16 cellular contexts compared by ENCODE assay signal in the genomic region with DNA sequence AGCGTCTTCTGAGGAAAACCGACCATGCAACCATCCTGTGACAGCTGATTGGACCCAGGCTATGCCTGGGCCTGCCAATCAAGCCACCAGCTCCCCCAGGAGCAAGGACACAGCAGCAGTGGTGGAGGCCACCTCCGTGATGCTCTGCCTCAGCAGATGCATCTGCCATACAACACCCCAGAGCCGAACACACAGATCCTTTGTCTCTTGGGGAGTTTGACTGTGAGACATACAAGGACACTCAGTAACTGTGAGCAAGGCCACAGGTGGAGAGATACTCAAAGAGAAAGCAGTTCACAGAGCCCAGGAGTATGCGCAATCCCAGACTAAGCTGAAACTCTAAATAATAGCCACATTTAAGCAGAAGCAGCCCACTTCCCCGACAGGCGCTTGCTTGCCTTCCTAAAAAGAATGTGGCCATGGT. TPM values are rescaled to one million over a fixed set of nuclear protein-coding genes. Genes with fewer than 3 reads are reported as not detected.
A peak's percentile ranks its signal among the peaks of the same experiment; 100 is the strongest.
DNase-seq lines count a peak whose midpoint lies in the region; ATAC-seq, FAIRE-seq and TF ChIP-seq lines count a peak whose summit lies in the region.
"Had no signal": no experiment of that assay in that cellular context is flagged by ENCODE, and none has a peak within 500 bp of the region (broad histone marks: within the 10 kb centered on the region; RNA-seq: fewer than 3 reads in every experiment).

No MANE protein-coding gene starts in this region.

- H3K4me1 ChIP-seq in GM23338 (ENCODE audit: insufficient read depth) (no peaks in the 10 kb centered on the region), GM12878 (ENCODE audit: control insufficient read depth, insufficient read depth, low read length) (peaks cover 3% of the 10 kb centered on the region; the same call in 1 of the 2 replicates), neutrophil (ENCODE audit: control insufficient read depth in 1 of 2, insufficient read depth in 1 of 2, low read depth in 1 of 2, low read length in 1 of 2) (peaks cover 39 to 41% of the 10 kb centered on the region in 2 experiments)

- H3K27me3 ChIP-seq in GM23338 (ENCODE audit: insufficient read depth) (no peaks in the 10 kb centered on the region), GM12878 (replicated peaks in 1 of 2; ENCODE audit: control insufficient read depth in 2 of 2, insufficient read depth in 2 of 2, low read length in 1 of 2) (no peaks in the 10 kb centered on the region), neutrophil (no peaks in the 10 kb centered on the region)
- H3K27me3 ChIP-seq: SJSA1 had no signal

- no peak overlapping the region for H3K4me2 ChIP-seq in GM23338
- H3K4me2 ChIP-seq in GM12878 (ENCODE audit: control insufficient read depth, insufficient read depth): no peak overlapping the region

- H3K27ac ChIP-seq in GM23338 (ENCODE audit: low read depth): no peak overlapping the region
- no peak overlapping the region for H3K27ac ChIP-seq in GM12878 (ENCODE audit: control insufficient read depth, insufficient read depth)
- peak overlapping the region; percentile 59 for H3K27ac ChIP-seq in neutrophil
- H3K27ac ChIP-seq: SJSA1 had no signal

- DNase-seq in CD1c-positive myeloid dendritic cell (ENCODE audit: extremely low spot score) (peak; percentile 30), GM23338 (ENCODE audit: low spot score) (no peak), GM12878 (ENCODE audit: low read depth, low spot score) (no peak), left ventricle myocardium superior (no peak), T-cell (no peak), D341Med (ENCODE audit: low spot score) (no peak)
- no peak for DNase-seq in activated CD4-positive, alpha-beta memory T cell treated with anti-CD3 and anti-CD28 coated beads, Interleukin-2, amount 10 ng/mL, durations not matched to agents 7 days and 5 days
- DNase-seq: CD4-positive, CD25-positive, alpha-beta regulatory T cell; DMS79 treated with DMSO at 0.1 percent for 48 hours; NCI-H1105 treated with DMSO at 0.1 percent for 48 hours; NCI-H1694 treated with DMSO at 0.1 percent for 48 hours; NCI-H446; NCI-H69; NK-92 treated with Interleukin-12 subunit alpha and Interleukin-12 subunit beta, amount 100 ng/mL, for 24 hours had no signal

- 94% methylated on average over 7 of the region's 7 CpGs for WGBS in GM12878 (ENCODE audit: insufficient coverage, insufficient replicate concordance, low lambda C conversion rate, missing lambda C conversion rate)

- intact Hi-C loops in GM12878 (cut with micrococcal nuclease; ENCODE audit: unreplicated experiment): no loop called here
- intact Hi-C loops in left ventricle myocardium superior (cut with micrococcal nuclease): no loop called here

- SMC1A ChIA-PET in GM12878 (lab: Charles Lee; ENCODE audit: uncharacterized antibody, unreplicated experiment): interaction anchor here (1.5 kb wide), 1 partner anchor 22 kb away, joined by 5 read pairs; no protein-coding TSS in a partner anchor

- no peak overlapping the region for H3K4me3 Mint-ChIP-seq in GM23338
- H3K4me3 Mint-ChIP-seq in T-cell: no peak overlapping the region
- no peak overlapping the region for H3K4me3 Mint-ChIP-seq in activated CD4-positive, alpha-beta memory T cell treated with anti-CD3 and anti-CD28 coated beads, Interleukin-2, amount 10 ng/mL, durations not matched to agents 7 days and 5 days
- H3K4me3 Mint-ChIP-seq: CD4-positive, CD25-positive, alpha-beta regulatory T cell had no signal

- in situ Hi-C loops in GM12878 (cut with MboI): no loop called here

- H3K36me3 ChIP-seq in GM23338 (ENCODE audit: insufficient read depth): no peaks in the 10 kb centered on the region
- no peaks in the 10 kb centered on the region for H3K36me3 ChIP-seq in GM12878 (ENCODE audit: control insufficient read depth in 2 of 2, insufficient read depth in 2 of 2, low read length in 1 of 2)
- H3K36me3 ChIP-seq in neutrophil: no peaks in the 10 kb centered on the region
- H3K36me3 ChIP-seq: SJSA1 had no signal

- ATAC-seq in GM23338 (no peak), GM12878 (no peak), left ventricle myocardium superior (no peak), T-cell (replicated peaks in 1 of 4) (no peak)

- H3F3A ChIP-seq in GM23338 (replicated peaks; ENCODE audit: low read depth): no peaks in the 10 kb centered on the region

- FAIRE-seq in GM12878 (lab: Jason Lieb, UNC): no peak

- TF ChIP-seq CTCF in GM23338 (conservative IDR thresholded peaks at IDR 0.05; ENCODE audit: low read depth in 2 of 2): no peak
- TF ChIP-seq CTCF in GM12878 (IDR thresholded peaks at IDR 0.05 in 2 of 3, conservative IDR thresholded peaks at IDR 0.05 in 1 of 3; ENCODE audit: control insufficient read depth in 2 of 3, extremely low read depth in 1 of 3, insufficient read depth in 1 of 3, low read depth in 3 of 3, low read length in 3 of 3): no peak
- no peak for TF ChIP-seq CTCF in neutrophil (IDR thresholded peaks at IDR 0.05)

- H3K4me1 Mint-ChIP-seq in GM23338 (peaks cover 2% of the 10 kb centered on the region; the same call in 2 of the 3 replicates), T-cell (no peaks in the 10 kb centered on the region)
- H3K4me1 Mint-ChIP-seq in activated CD4-positive, alpha-beta memory T cell treated with anti-CD3 and anti-CD28 coated beads, Interleukin-2, amount 10 ng/mL, durations not matched to agents 7 days and 5 days: peaks cover 4% of the 10 kb centered on the region
- H3K4me1 Mint-ChIP-seq: CD4-positive, CD25-positive, alpha-beta regulatory T cell had no signal

- H3K27ac Mint-ChIP-seq in GM23338 (no peak overlapping the region; the same call in 1 of the 2 replicates), T-cell (no peak overlapping the region)
- H3K27ac Mint-ChIP-seq in activated CD4-positive, alpha-beta memory T cell treated with anti-CD3 and anti-CD28 coated beads, Interleukin-2, amount 10 ng/mL, durations not matched to agents 7 days and 5 days: no peak overlapping the region

- BruUV-seq in GM12878 (replicated peaks; lab: Mats Ljungman, UMichigan): no TSS peak

- TF ChIP-seq POLR2A in GM12878 (IDR thresholded peaks at IDR 0.05; ENCODE audit: low read depth, low read length): no peak

- H2AFZ ChIP-seq in GM23338 (peak overlapping the region; percentile 86; the same call in 1 of the 2 replicates), GM12878 (ENCODE audit: control insufficient read depth, low read depth, low read length) (no peak overlapping the region)

- no peaks in the 10 kb centered on the region for H3K27me3 Mint-ChIP-seq in GM23338 (ENCODE audit: insufficient read depth, low read depth, poor library complexity)
- H3K27me3 Mint-ChIP-seq in T-cell: peaks cover 0 to 6% of the 10 kb centered on the region in 2 donors
- peaks cover 3% of the 10 kb centered on the region for H3K27me3 Mint-ChIP-seq in activated CD4-positive, alpha-beta memory T cell treated with anti-CD3 and anti-CD28 coated beads, Interleukin-2, amount 10 ng/mL, durations not matched to agents 7 days and 5 days

- TF ChIP-seq RAD21 in GM12878 (IDR thresholded peaks at IDR 0.05; ENCODE audit: insufficient read depth, low read depth, low read length): no peak

- H4K20me1 ChIP-seq in GM23338 (replicated peaks; ENCODE audit: insufficient read depth): no peaks in the 10 kb centered on the region
- H4K20me1 ChIP-seq in GM12878 (ENCODE audit: control insufficient read depth, insufficient read depth): no peaks in the 10 kb centered on the region

- RAD21 ChIA-PET in GM12878 (lab: Charles Lee; ENCODE audit: unreplicated experiment): no interaction called here

- H3K9me3 Mint-ChIP-seq in GM23338 (no peaks in the 10 kb centered on the region), T-cell (no peaks in the 10 kb centered on the region)
- no peaks in the 10 kb centered on the region for H3K9me3 Mint-ChIP-seq in activated CD4-positive, alpha-beta memory T cell treated with anti-CD3 and anti-CD28 coated beads, Interleukin-2, amount 10 ng/mL, durations not matched to agents 7 days and 5 days

- H3K79me2 ChIP-seq in GM23338 (replicated peaks; ENCODE audit: insufficient read depth) (no peaks in the 10 kb centered on the region), GM12878 (ENCODE audit: control insufficient read depth, insufficient read depth, low read length) (no peaks in the 10 kb centered on the region)

- H3K9me2 ChIP-seq in GM23338 (ENCODE audit: insufficient read depth): 0 out of 2 replicates have a peak, but pooled peaks cover 6% of the 10 kb centered on the region

- no peaks in the 10 kb centered on the region for H3K36me3 Mint-ChIP-seq in GM23338 (ENCODE audit: low read depth)
- H3K36me3 Mint-ChIP-seq in T-cell: no peaks in the 10 kb centered on the region
- H3K36me3 Mint-ChIP-seq in activated CD4-positive, alpha-beta memory T cell treated with anti-CD3 and anti-CD28 coated beads, Interleukin-2, amount 10 ng/mL, durations not matched to agents 7 days and 5 days (ENCODE audit: low read depth): no peaks in the 10 kb centered on the region
- H3K36me3 Mint-ChIP-seq: CD4-positive, CD25-positive, alpha-beta regulatory T cell had no signal

- no peak overlapping the region for H3K9ac ChIP-seq in GM12878 (ENCODE audit: control insufficient read depth, insufficient read depth, low read length)

- POLR2A ChIA-PET in GM12878 (lab: Charles Lee): no interaction called here
- POLR2A ChIA-PET in T-cell (lab: Charles Lee): no interaction called here
- POLR2A ChIA-PET in activated CD4-positive, alpha-beta memory T cell treated with anti-CD3 and anti-CD28 coated beads, Interleukin-2, amount 10 ng/mL, durations not matched to agents 7 days and 5 days (lab: Charles Lee): no interaction called here

- CTCF ChIA-PET in GM12878 (lab: Yijun Ruan, JAX) (interaction anchor here (1.1 to 1.2 kb wide), 2 partner anchors 9 to 36 kb away, joined by 3 to 4 read pairs; no protein-coding TSS in a partner anchor), T-cell (lab: Charles Lee) (no interaction called here)
- CTCF ChIA-PET in activated CD4-positive, alpha-beta memory T cell treated with anti-CD3 and anti-CD28 coated beads, Interleukin-2, amount 10 ng/mL, durations not matched to agents 7 days and 5 days (lab: Charles Lee): interaction anchor here (1.9 kb wide), 1 partner anchor 9 kb away, joined by 9 read pairs; no protein-coding TSS in a partner anchor

- H3K9me3 ChIP-seq in GM12878 (replicated peaks; ENCODE audit: control insufficient read depth, insufficient read depth, low read length): no peaks in the 10 kb centered on the region
- no peaks in the 10 kb centered on the region for H3K9me3 ChIP-seq in neutrophil
- H3K9me3 ChIP-seq: SJSA1 had no signal

- H3K4me3 ChIP-seq in GM23338 (no peak overlapping the region), GM12878 (no peak overlapping the region), neutrophil (ENCODE audit: low read depth in 1 of 2, low read length in 1 of 2) (no peak overlapping the region)
- H3K4me3 ChIP-seq: SJSA1 had no signal

- TF ChIP-seq EP300 in GM12878 (IDR thresholded peaks at IDR 0.05; ENCODE audit: borderline replicate concordance in 1 of 2, control insufficient read depth in 1 of 2, low read depth in 2 of 2, low read length in 2 of 2): no peak

RNA-seq across cellular contexts. Expression of a gene that starts 10.0 kb away (rescaled TPM):
- 172 and 197 TPM in 2 replicates for total RNA-seq in GM23338 (2014; rRNA removed; shearing (Covaris generic))
- 135 and 141 TPM in 2 replicates for polyA plus RNA-seq in GM23338 (2016; fragmentation: Nextera tagmentation; extraction: Ambion mirVana)
- 24.5 and 25.7 TPM in 2 replicates for total RNA-seq in GM12878 (2013; cell fraction: nucleolus; rRNA removed)
- 48.9 and 51.9 TPM in 2 replicates for total RNA-seq in GM12878 (2014; rRNA removed)
- total RNA-seq in GM12878 (2014; rRNA removed; fragmentation: Illumina TruSeq; extraction: Trizol): 56.9 and 60.8 TPM in 2 replicates
- total RNA-seq in GM12878 (2021): 64.5 and 66.0 TPM in 2 replicates
- 14.5 TPM for polyA plus RNA-seq in GM12878 (2011; ENCODE audit: low read depth)
- 202 and 230 TPM in 2 replicates for polyA plus RNA-seq in GM12878 (2011; rRNA removed)
- 124 and 261 TPM in 2 replicates for polyA plus RNA-seq in GM12878 (2011; cell fraction: cytosol; rRNA removed)
- 24.5 and 41.0 TPM in 2 replicates for polyA plus RNA-seq in GM12878 (2011; cell fraction: nucleus; rRNA removed)
- 67.9 and 102 TPM in 2 replicates for polyA plus RNA-seq in GM12878 (2012)
- polyA plus RNA-seq in GM12878 (2014; fragmentation: Illumina TruSeq; extraction: Trizol): 97.0 and 109 TPM in 2 replicates
- polyA plus RNA-seq in GM12878 (2014; fragmentation: Nextera tagmentation; extraction: Ambion mirVana): 100 to 1,000 TPM; 206 to 274 TPM
- 73.1 and 86.2 TPM in 2 replicates for polyA plus RNA-seq in GM12878 (2014; rRNA removed)
- polyA plus RNA-seq in GM12878 (2016; fragmentation: Nextera tagmentation; extraction: Ambion mirVana): 100 to 1,000 TPM; 110 to 112 TPM
- 145 and 152 TPM in 2 replicates for polyA minus RNA-seq in GM12878 (2011; rRNA and poly(A)+ RNA removed)
- polyA minus RNA-seq in GM12878 (2011; cell fraction: cytosol; rRNA and poly(A)+ RNA removed): 62.3 and 73.7 TPM in 2 replicates
- polyA minus RNA-seq in GM12878 (2011; cell fraction: nucleus; rRNA and poly(A)+ RNA removed): 10.0 and 18.3 TPM in 2 replicates
- total RNA-seq in left ventricle myocardium superior: 102 TPM
- 10 to 100 TPM; 39.1 to 52.7 (median 42.1) TPM for total RNA-seq in T-cell
- total RNA-seq in activated CD4-positive, alpha-beta memory T cell treated with anti-CD3 and anti-CD28 coated beads, Interleukin-2, amount 10 ng/mL, durations not matched to agents 7 days and 5 days: 10 to 100 TPM; 66.2 to 69.2 TPM

RNA-seq across cellular contexts. Expression of a gene that starts 37.6 kb away (rescaled TPM):
- 88.3 and 94.3 TPM in 2 replicates for total RNA-seq in GM23338 (2014; rRNA removed; shearing (Covaris generic))
- polyA plus RNA-seq in GM23338 (2016; fragmentation: Nextera tagmentation; extraction: Ambion mirVana) (44.4 and 56.5 TPM in 2 replicates), GM12878 (2011; rRNA removed) (32.8 and 56.3 TPM in 2 replicates), GM12878 (2014; fragmentation: Illumina TruSeq; extraction: Trizol) (50.2 and 69.5 TPM in 2 replicates), GM12878 (2014; fragmentation: Nextera tagmentation; extraction: Ambion mirVana) (10 to 100 TPM; 29.8 to 51.9 TPM), GM12878 (2014; rRNA removed) (29.3 and 32.8 TPM in 2 replicates), GM12878 (2016; fragmentation: Nextera tagmentation; extraction: Ambion mirVana) (10 to 100 TPM; 68.0 to 71.0 TPM)
- total RNA-seq in GM12878 (2013; cell fraction: nucleolus; rRNA removed): 92.7 and 93.3 TPM in 2 replicates
- total RNA-seq in GM12878 (2014; rRNA removed) (42.4 and 63.9 TPM in 2 replicates), GM12878 (2014; rRNA removed; fragmentation: Illumina TruSeq; extraction: Trizol) (58.2 and 59.7 TPM in 2 replicates), GM12878 (2021) (51.3 and 52.5 TPM in 2 replicates), left ventricle myocardium superior (27.3 TPM), T-cell (10 to 100 TPM; 26.2 to 33.0 (median 27.8) TPM)
- polyA plus RNA-seq in GM12878 (2011; ENCODE audit: low read depth): 9.1 TPM
- polyA plus RNA-seq in GM12878 (2011; cell fraction: cytosol; rRNA removed): 6.9 and 8.2 TPM in 2 replicates
- polyA plus RNA-seq in GM12878 (2011; cell fraction: nucleus; rRNA removed): 14.8 and 15.0 TPM in 2 replicates
- 18.4 and 22.7 TPM in 2 replicates for polyA plus RNA-seq in GM12878 (2012)
- polyA minus RNA-seq in GM12878 (2011; rRNA and poly(A)+ RNA removed): 21.4 and 23.6 TPM in 2 replicates
- polyA minus RNA-seq in GM12878 (2011; cell fraction: cytosol; rRNA and poly(A)+ RNA removed): 5.5 and 9.7 TPM in 2 replicates
- 22.6 and 26.9 TPM in 2 replicates for polyA minus RNA-seq in GM12878 (2011; cell fraction: nucleus; rRNA and poly(A)+ RNA removed)
- total RNA-seq in activated CD4-positive, alpha-beta memory T cell treated with anti-CD3 and anti-CD28 coated beads, Interleukin-2, amount 10 ng/mL, durations not matched to agents 7 days and 5 days: 10 to 100 TPM; 35.1 to 37.1 TPM

RNA-seq across cellular contexts. Expression of a gene that starts 54.4 kb away (rescaled TPM):
- total RNA-seq in GM23338 (2014; rRNA removed; shearing (Covaris generic)): 36.3 and 61.7 TPM in 2 replicates
- polyA plus RNA-seq in GM23338 (2016; fragmentation: Nextera tagmentation; extraction: Ambion mirVana) (86.8 and 97.4 TPM in 2 replicates), GM12878 (2011; rRNA removed) (111 and 155 TPM in 2 replicates), GM12878 (2014; fragmentation: Illumina TruSeq; extraction: Trizol) (111 and 118 TPM in 2 replicates), GM12878 (2014; fragmentation: Nextera tagmentation; extraction: Ambion mirVana) (100 to 1,000 TPM; 173 to 197 TPM), GM12878 (2014; rRNA removed) (63.4 and 97.0 TPM in 2 replicates), GM12878 (2016; fragmentation: Nextera tagmentation; extraction: Ambion mirVana) (100 to 1,000 TPM; 149 to 167 TPM)
- 5.0 and 6.6 TPM in 2 replicates for total RNA-seq in GM12878 (2013; cell fraction: nucleolus; rRNA removed)
- total RNA-seq in GM12878 (2014; rRNA removed) (71.0 and 86.9 TPM in 2 replicates), GM12878 (2014; rRNA removed; fragmentation: Illumina TruSeq; extraction: Trizol) (99.5 and 99.6 TPM in 2 replicates), GM12878 (2021) (54.9 and 61.8 TPM in 2 replicates), left ventricle myocardium superior (5.5 TPM), T-cell (1 to 10 TPM; 1.2 to 2.7 (median 1.6) TPM)
- 37.1 TPM for polyA plus RNA-seq in GM12878 (2011; ENCODE audit: low read depth)
- polyA plus RNA-seq in GM12878 (2011; cell fraction: cytosol; rRNA removed): 51.6 and 62.4 TPM in 2 replicates
- 27.7 and 33.5 TPM in 2 replicates for polyA plus RNA-seq in GM12878 (2011; cell fraction: nucleus; rRNA removed)
- polyA plus RNA-seq in GM12878 (2012): 42.5 and 53.2 TPM in 2 replicates
- polyA minus RNA-seq in GM12878 (2011; rRNA and poly(A)+ RNA removed): 26.8 and 49.6 TPM in 2 replicates
- polyA minus RNA-seq in GM12878 (2011; cell fraction: cytosol; rRNA and poly(A)+ RNA removed): 15.2 and 18.8 TPM in 2 replicates
- polyA minus RNA-seq in GM12878 (2011; cell fraction: nucleus; rRNA and poly(A)+ RNA removed): 8.0 and 10.0 TPM in 2 replicates
- total RNA-seq in activated CD4-positive, alpha-beta memory T cell treated with anti-CD3 and anti-CD28 coated beads, Interleukin-2, amount 10 ng/mL, durations not matched to agents 7 days and 5 days: 10 to 100 TPM; 76.3 to 79.6 TPM

RNA-seq across cellular contexts. Expression of a gene that starts 58.5 kb away (rescaled TPM):
- 18.8 and 20.7 TPM in 2 replicates for total RNA-seq in GM23338 (2014; rRNA removed; shearing (Covaris generic))
- 23.0 and 28.3 TPM in 2 replicates for polyA plus RNA-seq in GM23338 (2016; fragmentation: Nextera tagmentation; extraction: Ambion mirVana)
- total RNA-seq in GM12878 (2013; cell fraction: nucleolus; rRNA removed): 12.5 and 13.8 TPM in 2 replicates
- 8.0 and 10.6 TPM in 2 replicates for total RNA-seq in GM12878 (2014; rRNA removed)
- total RNA-seq in GM12878 (2014; rRNA removed; fragmentation: Illumina TruSeq; extraction: Trizol): 9.2 and 10.0 TPM in 2 replicates
- total RNA-seq in GM12878 (2021): 12.2 and 14.1 TPM in 2 replicates
- polyA plus RNA-seq in GM12878 (2011; ENCODE audit: low read depth): 11.4 TPM
- 14.8 and 16.9 TPM in 2 replicates for polyA plus RNA-seq in GM12878 (2011; rRNA removed)
- 4.2 and 4.4 TPM in 2 replicates for polyA plus RNA-seq in GM12878 (2011; cell fraction: cytosol; rRNA removed)
- polyA plus RNA-seq in GM12878 (2011; cell fraction: nucleus; rRNA removed): 5.7 and 6.1 TPM in 2 replicates
- 9.8 and 11.5 TPM in 2 replicates for polyA plus RNA-seq in GM12878 (2012)
- 8.7 and 14.2 TPM in 2 replicates for polyA plus RNA-seq in GM12878 (2014; fragmentation: Illumina TruSeq; extraction: Trizol)
- 10 to 100 TPM; 32.1 to 47.7 TPM for polyA plus RNA-seq in GM12878 (2014; fragmentation: Nextera tagmentation; extraction: Ambion mirVana)
- 5.5 and 6.9 TPM in 2 replicates for polyA plus RNA-seq in GM12878 (2014; rRNA removed)
- 10 to 100 TPM; 19.6 to 20.6 TPM for polyA plus RNA-seq in GM12878 (2016; fragmentation: Nextera tagmentation; extraction: Ambion mirVana)
- polyA minus RNA-seq in GM12878 (2011; rRNA and poly(A)+ RNA removed): 5.2 and 5.7 TPM in 2 replicates
- polyA minus RNA-seq in GM12878 (2011; cell fraction: cytosol; rRNA and poly(A)+ RNA removed): 0.62 and 4.3 TPM in 2 replicates
- polyA minus RNA-seq in GM12878 (2011; cell fraction: nucleus; rRNA and poly(A)+ RNA removed): 3.4 and 5.7 TPM in 2 replicates
- total RNA-seq in left ventricle myocardium superior: 20.7 TPM
- 10 to 100 TPM; 14.2 to 28.0 (median 14.9) TPM for total RNA-seq in T-cell
- total RNA-seq in activated CD4-positive, alpha-beta memory T cell treated with anti-CD3 and anti-CD28 coated beads, Interleukin-2, amount 10 ng/mL, durations not matched to agents 7 days and 5 days: 10 to 100 TPM; 13.3 to 14.0 TPM

Comparison
In these comparisons a context has a peak if more than half of its experiments do, and no peak if none do; other contexts are left out.
1. CTCF ChIA-PET loops: an anchor here in GM12878 (1.1 to 1.2 kb wide) and activated CD4-positive, alpha-beta memory T cell treated with anti-CD3 and anti-CD28 coated beads, Interleukin-2, amount 10 ng/mL, durations not matched to agents 7 days and 5 days (1.9 kb wide); none called in T-cell.